Comparison of ENCODE assay signal across 10 cellular contexts in the genomic region with DNA sequence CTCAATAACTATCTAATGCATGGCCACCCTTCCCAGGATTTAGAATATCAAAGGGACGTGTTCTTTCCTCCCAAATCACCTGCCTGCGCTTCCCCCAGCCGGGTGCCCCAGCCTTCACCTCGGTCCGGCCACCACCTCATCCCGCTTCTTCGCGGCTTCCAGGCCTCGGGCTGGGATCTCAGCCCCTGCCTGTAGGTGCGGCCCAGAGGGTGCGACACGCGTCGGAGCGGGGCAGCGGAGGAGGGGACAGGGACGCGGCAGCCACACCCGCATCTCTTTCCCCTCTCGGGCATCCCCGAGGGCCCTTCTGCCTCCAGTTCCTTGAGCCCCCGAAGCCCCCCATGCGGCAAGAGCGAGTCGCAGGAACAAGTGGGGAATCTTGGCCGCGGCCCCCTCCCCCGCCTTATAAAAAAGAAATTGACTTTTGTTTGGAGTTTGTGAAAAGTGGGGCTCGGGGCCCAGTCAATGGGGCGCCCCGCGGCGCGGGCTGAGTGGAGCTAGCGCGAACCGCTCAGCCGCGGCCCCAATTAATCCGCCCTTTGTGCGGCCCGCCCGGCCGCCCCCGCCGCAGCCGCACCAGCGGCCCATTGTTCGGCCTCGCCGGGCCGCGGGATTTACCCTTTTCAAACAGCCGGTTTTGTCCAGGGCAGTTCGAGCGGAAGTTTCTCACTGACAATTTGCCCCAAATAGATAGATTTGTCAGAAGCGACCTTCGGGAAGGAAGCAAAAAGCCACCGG. TPM values are rescaled to one million over a fixed set of nuclear protein-coding genes. Genes with fewer than 3 reads are reported as not detected.
DNase-seq lines count a peak whose midpoint lies in the region; ATAC-seq, FAIRE-seq and TF ChIP-seq lines count a peak whose summit lies in the region.
"Had no signal": no experiment of that assay in that cellular context is flagged by ENCODE, and none has a peak within 500 bp of the region (broad histone marks: within the 10 kb centered on the region; RNA-seq: fewer than 3 reads in every experiment).

No MANE protein-coding gene starts in this region.

- peak; percentile 11 for DNase-seq in stimulated activated CD4-positive, alpha-beta T cell treated with anti-CD3 and anti-CD28 coated beads, Interleukin-15, amount 100 ng/mL, for 24 hours
- DNase-seq in stimulated activated CD4-positive, alpha-beta T cell treated with anti-CD3 and anti-CD28 coated beads, Interleukin-4, amount 100 ng/mL, for 1 hour = no peak
- DNase-seq in K562 (ENCODE audit: extremely low read depth in 1 of 4, low spot score in 3 of 4) (no peak), midbrain (lab: John Stamatoyannopoulos, UW) (peak; percentile 62), UCSD-AML1 (lab: John Stamatoyannopoulos, UW; ENCODE audit: unreplicated experiment) (no peak), NCI-H1694 (lab: John Stamatoyannopoulos, UW) (no peak), foreskin fibroblast (no peak)

- H3K27me3 ChIP-seq in K562 (ENCODE audit: control insufficient read depth in 2 of 2, insufficient read depth in 2 of 2, low read length in 2 of 2) = peaks cover 34 to 44% of the 10 kb centered on the region in 2 experiments

- no peak overlapping the region for H3K27ac ChIP-seq in K562 (ENCODE audit: extremely low read depth, low read depth, low read length)

- CTCF ChIA-PET in K562 (lab: Yijun Ruan, JAX; ENCODE audit: low intra/inter-chr PET ratio) = no interaction called here

- no peaks in the 10 kb centered on the region for H3K9me3 ChIP-seq in K562 (replicated peaks; ENCODE audit: control insufficient read depth, insufficient read depth, low read depth, low read length)

- no peaks in the 10 kb centered on the region for H3K9me1 ChIP-seq in K562 (ENCODE audit: control insufficient read depth, insufficient read depth, low read length)

- no peak overlapping the region for H3K9ac ChIP-seq in K562 (ENCODE audit: insufficient read depth in 1 of 2, low read depth in 2 of 2, low read length in 2 of 2)

- ATAC-seq in K562 (no peak), HG03442 (IDR thresholded peaks at IDR 0.05; ENCODE audit: unreplicated experiment) (no peak)

- H3K79me2 ChIP-seq in K562 (ENCODE audit: control insufficient read depth, insufficient read depth, low read length) = no peaks in the 10 kb centered on the region

- TF ChIP-seq CTCF in K562 (IDR thresholded peaks at IDR 0.05 in 2 of 3, conservative IDR thresholded peaks at IDR 0.05 in 1 of 3; ENCODE audit: insufficient read depth in 2 of 3, low read depth in 1 of 3, low read length in 3 of 3) (no peak), foreskin fibroblast (IDR thresholded peaks at IDR 0.05; ENCODE audit: low read depth, low read length) (no peak)

- WGBS in K562 (ENCODE audit: insufficient coverage, low coverage, missing lambda C conversion rate) = 22% methylated on average over 20 of the region's 59 CpGs

- peaks cover 0 to 12% of the 10 kb centered on the region in 2 experiments; a peak in 2 of 5 replicates for H3K4me1 ChIP-seq in K562 (replicated peaks in 1 of 2; ENCODE audit: control insufficient read depth in 2 of 2, insufficient read depth in 2 of 2, low read length in 2 of 2)

- H3K4me3 ChIP-seq in K562 (no peak overlapping the region), foreskin fibroblast (ENCODE audit: low read depth in 1 of 2, low read length in 2 of 2) (no peak overlapping the region)

- TF ChIP-seq POLR2A in K562 (conservative IDR thresholded peaks at IDR 0.05) = no peak

- H3K36me3 ChIP-seq in K562 (ENCODE audit: control insufficient read depth, insufficient read depth, low read length) = no peaks in the 10 kb centered on the region

- no peak for TF ChIP-seq EP300 in K562 (IDR thresholded peaks at IDR 0.05; ENCODE audit: low read length)

- no peaks in the 10 kb centered on the region for H4K20me1 ChIP-seq in K562 (replicated peaks; ENCODE audit: control insufficient read depth, insufficient read depth, low read length)

- H2AFZ ChIP-seq in K562 (ENCODE audit: low read depth, low read length) = no peak overlapping the region

- POLR2A ChIA-PET in K562 (lab: Yijun Ruan, JAX) = no interaction called here

- no peak for TF ChIP-seq RAD21 in K562 (CRISPR knock-in tag; conservative IDR thresholded peaks at IDR 0.05 in 1 of 2, IDR thresholded peaks at IDR 0.05 in 1 of 2)

- no peak overlapping the region for H3K4me2 ChIP-seq in K562 (ENCODE audit: insufficient read depth, low read length)

- intact Hi-C loops in K562 (cut with micrococcal nuclease) = no loop called here

- BruUV-seq in K562 (replicated peaks; lab: Mats Ljungman, UMichigan) = no TSS peak

- in situ Hi-C loops in K562 (cut with MboI) = no loop called here

- FAIRE-seq in K562 (lab: Jason Lieb, UNC) = no peak

TF ChIP-seq in K562, 482 proteins besides CTCF, POLR2A, EP300 and RAD21:
- TF ChIP-seq NELFE (IDR thresholded peaks at IDR 0.05; ENCODE audit: insufficient read depth, insufficient read length) = no peak
- peak; percentile 60 for TF ChIP-seq CBX8 (IDR thresholded peaks at IDR 0.05; ENCODE audit: borderline replicate concordance, extremely low read depth, low read depth, low read length, poor library complexity, severe bottlenecking)
- peak; percentile 74 for TF ChIP-seq CBX2 (IDR thresholded peaks at IDR 0.05; ENCODE audit: insufficient read depth, low read length, poor library complexity, severe bottlenecking)
TF ChIP-seq in K562: peak in this region for 2.

RNA-seq across cellular contexts. Expression of gene NR2E1, which starts 8.4 kb away (rescaled TPM):
- not detected in 2 replicates for total RNA-seq in K562 (2011; cell fraction: chromatin; rRNA removed; ENCODE audit: low replicate concordance)
- not detected in 2 replicates for total RNA-seq in K562 (2011; cell fraction: nucleolus; rRNA removed)
- not detected in 2 replicates for total RNA-seq in K562 (2011; cell fraction: nucleoplasm; rRNA removed)
- total RNA-seq in K562 (2014; rRNA removed) (not detected in 2 replicates), K562 (2014; rRNA removed; fragmentation: Illumina TruSeq; extraction: Trizol) (not detected in 2 replicates), K562 (2015; rRNA removed; fragmentation: Illumina TruSeq; extraction: Trizol) (not detected in 2 replicates), K562 (2021) (not detected in 2 replicates)
- polyA plus RNA-seq in K562 (2011; rRNA removed) (not detected in 2 replicates), K562 (2014; fragmentation: Illumina TruSeq; extraction: Trizol) (not detected in 2 replicates), K562 (2014; fragmentation: Nextera tagmentation; extraction: Ambion mirVana) (not detected), K562 (2014; rRNA removed) (not detected in 2 replicates)
- not detected in 2 replicates for polyA plus RNA-seq in K562 (2011; cell fraction: cytosol; rRNA removed)
- polyA plus RNA-seq in K562 (2011; cell fraction: nucleus; rRNA removed) = not detected in 2 replicates
- not detected in 2 replicates for polyA plus RNA-seq in K562 (2012)
- not detected in 2 replicates for polyA minus RNA-seq in K562 (2011; rRNA and poly(A)+ RNA removed)
- not detected in 2 replicates for polyA minus RNA-seq in K562 (2011; cell fraction: cytosol; rRNA and poly(A)+ RNA removed)
- not detected in 2 replicates for polyA minus RNA-seq in K562 (2011; cell fraction: nucleus; rRNA and poly(A)+ RNA removed)
- total RNA-seq: bronchial epithelial cell, mesenteric fat pad had no signal

Comparison
In these comparisons a context has a peak if more than half of its experiments do, and no peak if none do; other contexts are left out.
1. DNase-seq: peak in stimulated activated CD4-positive, alpha-beta T cell treated with anti-CD3 and anti-CD28 coated beads, Interleukin-15, amount 100 ng/mL, for 24 hours (single experiment) and midbrain (single experiment); none in stimulated activated CD4-positive, alpha-beta T cell treated with anti-CD3 and anti-CD28 coated beads, Interleukin-4, amount 100 ng/mL, for 1 hour (single experiment), K562 (0 of 4), UCSD-AML1 (single experiment), NCI-H1694 (single experiment) and foreskin fibroblast (0 of 2).